ENCODE assay signal across 12 cellular contexts in the genomic region with DNA sequence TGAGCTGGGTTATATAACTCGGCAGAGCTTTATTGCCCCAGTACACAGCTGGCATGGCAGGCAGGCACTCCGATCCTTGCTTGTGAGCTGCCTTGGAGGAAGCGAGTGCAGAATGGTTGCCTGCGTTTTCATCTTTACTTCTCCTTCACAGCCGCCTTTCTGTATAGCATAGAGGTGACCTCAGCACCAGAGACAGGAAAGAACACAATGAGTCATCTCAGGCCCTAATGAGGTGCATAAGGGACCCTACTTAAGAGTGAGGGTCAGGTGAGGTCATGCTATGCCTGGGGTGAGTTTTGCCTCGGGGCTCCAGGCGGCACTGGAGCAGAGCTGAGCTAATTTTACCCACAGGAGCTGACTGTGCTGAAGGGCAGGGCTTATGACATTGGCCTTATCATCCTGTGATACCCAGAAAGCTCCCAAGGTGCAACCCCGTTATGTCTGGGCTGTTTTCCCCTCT. TPM values are rescaled to one million over a fixed set of nuclear protein-coding genes. Genes with fewer than 3 reads are reported as not detected.
DNase-seq lines count a peak whose midpoint lies in the region; ATAC-seq and TF ChIP-seq lines count a peak whose summit lies in the region.
"Had no signal": no experiment of that assay in that cellular context is flagged by ENCODE, and none has a peak within 500 bp of the region (broad histone marks: within the 10 kb centered on the region; RNA-seq: fewer than 3 reads in every experiment).

No MANE protein-coding gene starts in this region.

- 78 to 83% methylated on average over 8 of the region's 8 CpGs for WGBS in GM23248 (ENCODE audit: low coverage in 1 of 2, low lambda C conversion rate in 2 of 2, missing lambda C conversion rate in 2 of 2), 2 experiments
- 79 to 91% methylated on average over 6 to 8 of the region's 8 CpGs for WGBS in esophagus squamous epithelium, 2 donors

- intact Hi-C loops in mucosa of descending colon (cut with DNase I, micrococcal nuclease), result no loop called here
- intact Hi-C loops in esophagus squamous epithelium (cut with DNase I), result no loop called here

- TF ChIP-seq POLR2A in esophagus squamous epithelium (IDR thresholded peaks at IDR 0.05), result no peak

- peaks cover 20% of the 10 kb centered on the region for H3K4me1 ChIP-seq in GM23248 (ENCODE audit: insufficient read depth)
- peaks cover 21% of the 10 kb centered on the region for H3K4me1 ChIP-seq in mucosa of descending colon (ENCODE audit: low read depth)
- peaks cover 0 to 14% (median 0%) of the 10 kb centered on the region in 3 donors for H3K4me1 ChIP-seq in esophagus squamous epithelium
- H3K4me1 ChIP-seq: suprapubic skin had no signal

- H3K4me3 ChIP-seq in GM23248 (no peak overlapping the region), mucosa of descending colon (no peak overlapping the region), esophagus squamous epithelium (no peak overlapping the region)
- H3K4me3 ChIP-seq: suprapubic skin had no signal

- H2AFZ ChIP-seq in GM23248, result no peak overlapping the region

- no peak overlapping the region for H3K9ac ChIP-seq in GM23248

- H3K27me3 Mint-ChIP-seq in activated T-helper 17 cell treated with anti-CD3 and anti-CD28 coated beads, Interleukin-2, amount 50 U/mL, for 72 hours, result no peaks in the 10 kb centered on the region

- DNase-seq in DMS79 treated with DMSO at 0.1 percent for 48 hours (lab: John Stamatoyannopoulos, UW) (peak; percentile 54), GM23248 (peak; percentile 29), mucosa of descending colon (peak in 1 of 3 donors; percentile 56), COLO829 (ENCODE audit: low spot score) (no peak), SIG-M5 (lab: John Stamatoyannopoulos, UW) (no peak), SIG-M5 treated with dmso at 0.1 percent for 504 hours (lab: John Stamatoyannopoulos, UW; ENCODE audit: unreplicated experiment) (no peak), esophagus squamous epithelium (lab: John Stamatoyannopoulos, UW) (no peak)
- DNase-seq: amygdala, head of caudate nucleus, NCI-H187 had no signal

- H4K20me1 ChIP-seq in GM23248 (ENCODE audit: insufficient read depth), result peaks cover 14% of the 10 kb centered on the region; the same call in 1 of the 2 replicates

- no peaks in the 10 kb centered on the region for H3K9me3 ChIP-seq in GM23248 (ENCODE audit: low read depth)
- no peaks in the 10 kb centered on the region for H3K9me3 ChIP-seq in mucosa of descending colon
- no peaks in the 10 kb centered on the region for H3K9me3 ChIP-seq in esophagus squamous epithelium
- H3K9me3 ChIP-seq: suprapubic skin had no signal

- H3K4me3 Mint-ChIP-seq in activated T-helper 17 cell treated with anti-CD3 and anti-CD28 coated beads, Interleukin-2, amount 50 U/mL, for 72 hours, result no peak overlapping the region

- no peaks in the 10 kb centered on the region for H3K9me3 Mint-ChIP-seq in activated T-helper 17 cell treated with anti-CD3 and anti-CD28 coated beads, Interleukin-2, amount 50 U/mL, for 72 hours

- H3K36me3 Mint-ChIP-seq in activated T-helper 17 cell treated with anti-CD3 and anti-CD28 coated beads, Interleukin-2, amount 50 U/mL, for 72 hours (ENCODE audit: low read depth), result peaks cover 9% of the 10 kb centered on the region

- H3K27me3 ChIP-seq in GM23248 (replicated peaks; ENCODE audit: insufficient read depth) (no peaks in the 10 kb centered on the region), esophagus squamous epithelium (no peaks in the 10 kb centered on the region)
- H3K27me3 ChIP-seq: suprapubic skin had no signal

- H3K4me1 Mint-ChIP-seq in activated T-helper 17 cell treated with anti-CD3 and anti-CD28 coated beads, Interleukin-2, amount 50 U/mL, for 72 hours, result peaks cover 35% of the 10 kb centered on the region

- H3F3A ChIP-seq in GM23248 (ENCODE audit: insufficient read depth), result peaks cover 17% of the 10 kb centered on the region; the same call in 1 of the 2 replicates

- H3K9me2 ChIP-seq in GM23248 (ENCODE audit: insufficient read depth), result no peaks in the 10 kb centered on the region

- TF ChIP-seq CTCF in mucosa of descending colon (IDR thresholded peaks at IDR 0.05) (no peak), esophagus squamous epithelium (IDR thresholded peaks at IDR 0.05) (no peak)

- peak; percentile 72 for ATAC-seq in activated T-helper 17 cell treated with anti-CD3 and anti-CD28 coated beads, Interleukin-2, amount 50 U/mL, for 72 hours (replicated peaks)
- ATAC-seq in mucosa of descending colon, result peak; percentile 74

- no peak overlapping the region for H3K4me2 ChIP-seq in GM23248 (ENCODE audit: unreplicated experiment)

- peaks cover 99% of the 10 kb centered on the region for H3K79me2 ChIP-seq in GM23248 (ENCODE audit: insufficient read depth)

- in situ Hi-C loops in GM23248 (cut with MboI), result no loop called here

- H3K27ac Mint-ChIP-seq in activated T-helper 17 cell treated with anti-CD3 and anti-CD28 coated beads, Interleukin-2, amount 50 U/mL, for 72 hours, result no peak overlapping the region

- H3K27ac ChIP-seq in GM23248 (no peak overlapping the region), esophagus squamous epithelium (no peak overlapping the region)
- H3K27ac ChIP-seq: suprapubic skin had no signal

- no peaks in the 10 kb centered on the region for H3K36me3 ChIP-seq in GM23248 (ENCODE audit: low read depth)
- H3K36me3 ChIP-seq in mucosa of descending colon (ENCODE audit: low read depth), result no peaks in the 10 kb centered on the region
- peaks cover 0 to 30% (median 0%) of the 10 kb centered on the region in 3 donors for H3K36me3 ChIP-seq in esophagus squamous epithelium
- H3K36me3 ChIP-seq: suprapubic skin had no signal

RNA-seq across cellular contexts. Expression of a gene that starts 43.5 kb away (rescaled TPM):
- total RNA-seq in GM23248 (2014; rRNA removed; shearing (Covaris generic)), result 42.8 and 47.8 TPM in 2 replicates
- 53.0 and 61.7 TPM in 2 replicates for polyA plus RNA-seq in GM23248 (2016; fragmentation: Nextera tagmentation; extraction: Ambion mirVana)
- total RNA-seq in activated T-helper 17 cell treated with anti-CD3 and anti-CD28 coated beads, Interleukin-2, amount 50 U/mL, for 72 hours, result 10 to 100 TPM; 46.6 to 92.4 TPM
- total RNA-seq in mucosa of descending colon (100 to 1,000 TPM; 262 to 816 (median 325) TPM), esophagus squamous epithelium (100 to 1,000 TPM in 2 of 4 donors, 10 to 100 TPM in 2; 41.4 to 369 (median 97.3) TPM)

Comparison
In these comparisons a context has a peak if more than half of its experiments do, and no peak if none do; other contexts are left out.
1. DNase-seq: peak in DMS79 treated with DMSO at 0.1 percent for 48 hours (single experiment) and GM23248 (single experiment); none in COLO829 (single experiment), SIG-M5 (single experiment), SIG-M5 treated with dmso at 0.1 percent for 504 hours (single experiment) and esophagus squamous epithelium (single experiment).